ENCODE assay signal across 8 cellular contexts in genomic region chr16:85416267-85417109, GRCh38.
DNase-seq lines count a peak whose midpoint lies in the region; ATAC-seq and TF ChIP-seq lines count a peak whose summit lies in the region.

No MANE protein-coding gene starts in this region.

- H3K36me3 ChIP-seq in GM23248 (ENCODE audit: low read depth) = no peaks in the 10 kb centered on the region
- H3K36me3 ChIP-seq in psoas muscle (ENCODE audit: insufficient read depth in 1 of 2, low read depth in 1 of 2) = no peaks in the 10 kb centered on the region

- H3K4me2 ChIP-seq in GM23248 (ENCODE audit: unreplicated experiment) = no peak overlapping the region

- no peaks in the 10 kb centered on the region for H4K20me1 ChIP-seq in GM23248 (ENCODE audit: insufficient read depth)

- no peaks in the 10 kb centered on the region for H3K9me2 ChIP-seq in GM23248 (ENCODE audit: insufficient read depth)

- no peaks in the 10 kb centered on the region for H3K9me3 ChIP-seq in GM23248 (ENCODE audit: low read depth)
- H3K9me3 ChIP-seq in psoas muscle = no peaks in the 10 kb centered on the region

- ATAC-seq in psoas muscle = peak; percentile 79 to 89 (median 82)
- no peak for ATAC-seq in GM19324 (IDR thresholded peaks at IDR 0.05; ENCODE audit: low FRiP score, unreplicated experiment)

- H2AFZ ChIP-seq in GM23248 = no peak overlapping the region

- intact Hi-C loops in psoas muscle (cut with DNase I) = loop anchor here in 1 of 2 donors (5.0 kb wide), 1 partner anchor 146 kb away; no protein-coding TSS in a partner anchor

- no peaks in the 10 kb centered on the region for H3F3A ChIP-seq in GM23248 (ENCODE audit: insufficient read depth)

- DNase-seq in AG09319 (ENCODE audit: extremely low read depth, low read depth) = no peak
- DNase-seq in GM23248 = peak; percentile 61
- peak; percentile 74 for DNase-seq in OCI-M1 (lab: John Stamatoyannopoulos, UW)
- DNase-seq in activated T-cell treated with anti-CD3 and anti-CD28 coated beads for 4 hours = peak; percentile 63
- peak; percentile 29 for DNase-seq in fibroblast of villous mesenchyme (ENCODE audit: low read depth)
- peak; percentile 67 to 89 for DNase-seq in psoas muscle
- no peak for DNase-seq in GOT3 (lab: John Stamatoyannopoulos, UW)

- H3K4me1 ChIP-seq in GM23248 (ENCODE audit: insufficient read depth) = no peaks in the 10 kb centered on the region
- H3K4me1 ChIP-seq in psoas muscle = peaks cover 13% of the 10 kb centered on the region

- 76 to 81% methylated on average over 23 of the region's 23 CpGs for WGBS in GM23248 (ENCODE audit: low coverage in 1 of 2, low lambda C conversion rate in 2 of 2, missing lambda C conversion rate in 2 of 2), 2 experiments
- WGBS in psoas muscle, 3 donors = 63 to 72% (median 69%) methylated on average over 23 of the region's 23 CpGs

- H3K9ac ChIP-seq in GM23248 = no peak overlapping the region

- TF ChIP-seq CTCF in AG09319 (IDR thresholded peaks at IDR 0.05; ENCODE audit: low read depth, low read length) = peak; percentile 63
- TF ChIP-seq CTCF in fibroblast of villous mesenchyme (IDR thresholded peaks at IDR 0.05; ENCODE audit: insufficient read depth, low read depth, low read length) = peak; percentile 74
- TF ChIP-seq CTCF in psoas muscle (IDR thresholded peaks at IDR 0.05) = peak; percentile 68

- no peak overlapping the region for H3K4me3 ChIP-seq in GM23248
- no peak overlapping the region for H3K4me3 ChIP-seq in fibroblast of villous mesenchyme (ENCODE audit: low read depth, low read length)
- no peak overlapping the region for H3K4me3 ChIP-seq in psoas muscle

- H3K27ac ChIP-seq in GM23248 = no peak overlapping the region
- H3K27ac ChIP-seq in psoas muscle = no peak overlapping the region

- H3K79me2 ChIP-seq in GM23248 (ENCODE audit: insufficient read depth) = peaks cover 33% of the 10 kb centered on the region

- H3K27me3 ChIP-seq in GM23248 (replicated peaks; ENCODE audit: insufficient read depth) (no peaks in the 10 kb centered on the region), psoas muscle (ENCODE audit: insufficient read depth in 3 of 3, low read length in 2 of 3) (no peaks in the 10 kb centered on the region)

- in situ Hi-C loops in GM23248 (cut with MboI) = no loop called here

Comparison
In these comparisons a context has a peak if more than half of its experiments do, and no peak if none do; other contexts are left out.
1. DNase-seq: peak in GM23248 (single experiment), OCI-M1 (single experiment), activated T-cell treated with anti-CD3 and anti-CD28 coated beads for 4 hours (single experiment), fibroblast of villous mesenchyme (single experiment) and psoas muscle (2 of 2); none in AG09319 (single experiment) and GOT3 (single experiment).
2. Peak in every context shown above with its lines, with median percentiles within 50 percentile points of each other: CTCF ChIP-seq.